Comparison of ENCODE assay signal across 2 cellular contexts in genomic region chr17:21105081-21105480, GRCh38.
TF ChIP-seq lines count a peak whose summit lies in the region.

No MANE protein-coding gene starts in this region.

TF ChIP-seq in GM23338, 12 proteins besides CTCF, POLR2A, EP300 and RAD21:
- TF ChIP-seq NANOG (IDR thresholded peaks at IDR 0.05; ENCODE audit: borderline replicate concordance) (no peak), EZH2 (IDR thresholded peaks at IDR 0.05; ENCODE audit: low read depth, unreplicated experiment) (no peak), ZNF114 (CRISPR knock-in tag; IDR thresholded peaks at IDR 0.05) (no peak), REST (IDR thresholded peaks at IDR 0.05; ENCODE audit: unreplicated experiment) (no peak), ETS1 (IDR thresholded peaks at IDR 0.05) (no peak), EZH2phosphoT487 (IDR thresholded peaks at IDR 0.05; ENCODE audit: unreplicated experiment) (no peak), ZNF462 (CRISPR knock-in tag; IDR thresholded peaks at IDR 0.05) (no peak), STAT1 (IDR thresholded peaks at IDR 0.05; ENCODE audit: unreplicated experiment) (no peak), JUNB (IDR thresholded peaks at IDR 0.05; ENCODE audit: unreplicated experiment) (no peak), ZNF331 (CRISPR knock-in tag; IDR thresholded peaks at IDR 0.05; ENCODE audit: low read depth) (no peak), POLR2AphosphoS5 (IDR thresholded peaks at IDR 0.05; ENCODE audit: low read depth) (no peak), CREB1 (CRISPR knock-in tag; IDR thresholded peaks at IDR 0.05; ENCODE audit: low read depth) (no peak)

TF ChIP-seq in H1, 55 proteins besides CTCF, POLR2A, EP300 and RAD21:
- TF ChIP-seq CHD7 (IDR thresholded peaks at IDR 0.05; ENCODE audit: insufficient replicate concordance, low read length) (no peak), SIRT6 (IDR thresholded peaks at IDR 0.05; ENCODE audit: low read length) (no peak), TAF1 (IDR thresholded peaks at IDR 0.05; ENCODE audit: low read depth, low read length) (no peak), TCF12 (IDR thresholded peaks at IDR 0.05; ENCODE audit: low read depth, low read length) (no peak), RFX5 (IDR thresholded peaks at IDR 0.05; ENCODE audit: borderline replicate concordance, low read depth, low read length) (no peak), POU5F1 (IDR thresholded peaks at IDR 0.05; ENCODE audit: low read depth, low read length) (no peak), POLR2AphosphoS5 (IDR thresholded peaks at IDR 0.05; ENCODE audit: low read depth, low read length) (no peak), SUZ12 (IDR thresholded peaks at IDR 0.05; ENCODE audit: low read length) (no peak), CEBPB (IDR thresholded peaks at IDR 0.05; ENCODE audit: low read depth, low read length) (no peak), EGR1 (IDR thresholded peaks at IDR 0.05; ENCODE audit: borderline replicate concordance, low read depth, low read length) (no peak), USF2 (IDR thresholded peaks at IDR 0.05; ENCODE audit: low read length) (no peak), FOSL1 (IDR thresholded peaks at IDR 0.05; ENCODE audit: insufficient read depth, low read depth, low read length) (no peak), RXRA (IDR thresholded peaks at IDR 0.05; ENCODE audit: insufficient read depth, low read depth, low read length) (no peak), SP2 (IDR thresholded peaks at IDR 0.05; ENCODE audit: low read length) (no peak), YY1 (IDR thresholded peaks at IDR 0.05; ENCODE audit: low read depth, low read length) (no peak), NRF1 (IDR thresholded peaks at IDR 0.05; ENCODE audit: low read depth, low read length) (no peak)
